Comparison of ENCODE assay signal across 14 cellular contexts in the genomic region with DNA sequence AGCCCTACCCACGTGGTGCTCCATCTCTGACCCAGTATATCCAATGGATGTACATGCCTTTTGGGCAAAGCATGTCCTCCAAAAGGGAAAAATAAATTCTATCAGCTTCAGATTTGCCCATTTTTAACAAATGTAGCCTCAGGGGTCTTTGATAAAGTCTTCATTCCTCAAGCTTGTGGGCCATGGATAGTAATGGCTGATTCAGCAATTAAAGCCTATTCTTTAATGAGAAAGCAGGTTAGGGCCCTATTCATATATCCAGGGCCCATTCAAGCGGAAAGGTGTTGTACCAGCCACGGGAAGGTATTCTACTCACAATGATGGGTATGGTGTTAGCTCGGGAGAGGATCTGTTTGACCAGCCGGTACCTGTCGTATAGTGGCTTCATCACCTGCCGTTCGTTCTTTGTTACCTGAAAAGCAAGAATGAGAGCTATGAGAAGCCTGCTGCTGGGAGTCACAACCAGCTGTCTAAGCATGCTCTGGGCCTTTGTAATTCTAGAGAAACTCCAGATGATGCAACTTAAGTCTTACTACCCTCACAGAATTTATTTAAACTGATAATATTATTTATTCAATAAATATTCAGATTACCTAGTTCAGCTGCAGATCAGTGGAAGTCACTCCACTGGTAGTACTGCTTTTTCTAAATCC. TPM values are rescaled to one million over a fixed set of nuclear protein-coding genes. Genes with fewer than 3 reads are reported as not detected.
DNase-seq lines count a peak whose midpoint lies in the region; ATAC-seq and TF ChIP-seq lines count a peak whose summit lies in the region.
"Had no signal": no experiment of that assay in that cellular context is flagged by ENCODE, and none has a peak within 500 bp of the region (broad histone marks: within the 10 kb centered on the region; RNA-seq: fewer than 3 reads in every experiment).

No MANE protein-coding gene starts in this region.

- H3K4me1 Mint-ChIP-seq in endodermal cell = peaks cover 9% of the 10 kb centered on the region
- peaks cover 14% of the 10 kb centered on the region for H3K4me1 Mint-ChIP-seq in activated CD4-positive, alpha-beta memory T cell treated with anti-CD3 and anti-CD28 coated beads for 36 hours (ENCODE audit: low read depth)

- H3K36me3 Mint-ChIP-seq in endodermal cell (ENCODE audit: low read depth) = no peaks in the 10 kb centered on the region
- H3K36me3 Mint-ChIP-seq in activated CD4-positive, alpha-beta memory T cell treated with anti-CD3 and anti-CD28 coated beads for 36 hours = no peaks in the 10 kb centered on the region
- H3K36me3 Mint-ChIP-seq: natural killer cell treated with Interleukin-12 subunit alpha and Interleukin-12 subunit beta and Interleukin-15 and Interleukin-18, amount 100 ng/mL, for 72 hours had no signal

- H3K4me1 ChIP-seq in HUES64 (ENCODE audit: insufficient read depth, low read length) (peaks cover 21% of the 10 kb centered on the region), endodermal cell (ENCODE audit: control insufficient read depth, insufficient read depth, low read length) (no peaks in the 10 kb centered on the region), gastrocnemius medialis (peaks cover 39 to 40% of the 10 kb centered on the region in 2 donors)

- no peak for TF ChIP-seq POLR2A in gastrocnemius medialis (IDR thresholded peaks at IDR 0.05)

- H3K9ac ChIP-seq in HUES64 (ENCODE audit: low read depth, low read length) (0 out of 2 replicates have a peak overlapping the region, but pooled peaks have one; percentile 29), endodermal cell (ENCODE audit: extremely low read depth, low read length, poor library complexity, severe bottlenecking) (no peak overlapping the region)
- H3K9ac ChIP-seq: BLaER1 treated with 17β-estradiol and CSF1 and Interleukin-3, amounts not matched to agents 10 nM and 100 nM had no signal

- 86% methylated on average over 8 of the region's 8 CpGs for WGBS in HUES64
- WGBS in endodermal cell (ENCODE audit: insufficient coverage in 1 of 2, insufficient read length in 1 of 2), 2 experiments = 88 to 95% methylated on average over 8 of the region's 8 CpGs

- H3K4me3 ChIP-seq in HUES64 (ENCODE audit: low read length) (no peak overlapping the region), endodermal cell (ENCODE audit: low read length) (no peak overlapping the region), gastrocnemius medialis (no peak overlapping the region)
- H3K4me3 ChIP-seq: BLaER1 treated with 17β-estradiol and CSF1 and Interleukin-3, amounts not matched to agents 10 nM and 100 nM; lower lobe of right lung had no signal

- no peak for TF ChIP-seq CTCF in endodermal cell (conservative IDR thresholded peaks at IDR 0.05)
- TF ChIP-seq CTCF in gastrocnemius medialis (IDR thresholded peaks at IDR 0.05 in 4 of 5, conservative IDR thresholded peaks at IDR 0.05 in 1 of 5) = no peak

- H3K27ac Mint-ChIP-seq in endodermal cell = peak overlapping the region; percentile 61
- H3K27ac Mint-ChIP-seq in activated CD4-positive, alpha-beta memory T cell treated with anti-CD3 and anti-CD28 coated beads for 36 hours = no peak overlapping the region
- H3K27ac Mint-ChIP-seq: activated CD4-positive, alpha-beta memory T cell treated with anti-CD3 and anti-CD28 coated beads, Interleukin-2, amount 10 ng/mL, durations not matched to agents 7 days and 5 days; activated T-cell treated with anti-CD3 and anti-CD28 coated beads, Interleukin-2, amount 50 U/mL, for 72 hours had no signal

- peak overlapping the region; percentile 82; the same call in 1 of the 2 replicates for H3K27ac ChIP-seq in HUES64 (ENCODE audit: low read depth, low read length)
- H3K27ac ChIP-seq in endodermal cell (ENCODE audit: low read depth, low read length) = no peak overlapping the region
- H3K27ac ChIP-seq in gastrocnemius medialis = peak overlapping the region; percentile 79 to 90 (median 86)
- H3K27ac ChIP-seq: BLaER1 treated with 17β-estradiol and CSF1 and Interleukin-3, amounts not matched to agents 10 nM and 100 nM; lower lobe of right lung had no signal

- H3K36me3 ChIP-seq in HUES64 (ENCODE audit: insufficient read depth, low read length) (peaks cover 27% of the 10 kb centered on the region), endodermal cell (ENCODE audit: control insufficient read depth, insufficient read depth, low read length) (no peaks in the 10 kb centered on the region), gastrocnemius medialis (peaks cover 0 to 14% of the 10 kb centered on the region in 2 donors)

- no peaks in the 10 kb centered on the region for H3K27me3 Mint-ChIP-seq in endodermal cell (ENCODE audit: insufficient read depth)
- H3K27me3 Mint-ChIP-seq in activated CD4-positive, alpha-beta memory T cell treated with anti-CD3 and anti-CD28 coated beads for 36 hours = no peaks in the 10 kb centered on the region
- H3K27me3 Mint-ChIP-seq: activated CD4-positive, alpha-beta memory T cell treated with anti-CD3 and anti-CD28 coated beads, Interleukin-2, amount 10 ng/mL, durations not matched to agents 7 days and 5 days; natural killer cell treated with Interleukin-12 subunit alpha and Interleukin-12 subunit beta and Interleukin-15 and Interleukin-18, amount 100 ng/mL, for 72 hours had no signal

- H3K9me3 Mint-ChIP-seq in endodermal cell = no peaks in the 10 kb centered on the region
- no peaks in the 10 kb centered on the region for H3K9me3 Mint-ChIP-seq in activated CD4-positive, alpha-beta memory T cell treated with anti-CD3 and anti-CD28 coated beads for 36 hours
- H3K9me3 Mint-ChIP-seq: activated CD4-positive, alpha-beta memory T cell treated with anti-CD3 and anti-CD28 coated beads, Interleukin-2, amount 10 ng/mL, durations not matched to agents 7 days and 5 days; activated T-cell treated with anti-CD3 and anti-CD28 coated beads, Interleukin-2, amount 50 U/mL, for 72 hours; natural killer cell treated with Interleukin-12 subunit alpha and Interleukin-12 subunit beta and Interleukin-15 and Interleukin-18, amount 100 ng/mL, for 72 hours had no signal

- no peak overlapping the region for H3K4me3 Mint-ChIP-seq in endodermal cell
- no peak overlapping the region for H3K4me3 Mint-ChIP-seq in activated CD4-positive, alpha-beta memory T cell treated with anti-CD3 and anti-CD28 coated beads for 36 hours
- H3K4me3 Mint-ChIP-seq: activated CD4-positive, alpha-beta memory T cell treated with anti-CD3 and anti-CD28 coated beads, Interleukin-2, amount 10 ng/mL, durations not matched to agents 7 days and 5 days; activated T-cell treated with anti-CD3 and anti-CD28 coated beads, Interleukin-2, amount 50 U/mL, for 72 hours; natural killer cell treated with Interleukin-12 subunit alpha and Interleukin-12 subunit beta and Interleukin-15 and Interleukin-18, amount 100 ng/mL, for 72 hours had no signal

- H3K27me3 ChIP-seq in HUES64 (ENCODE audit: insufficient read depth, low read length) (no peaks in the 10 kb centered on the region), endodermal cell (ENCODE audit: control insufficient read depth, insufficient read depth, low read length, poor library complexity, severe bottlenecking) (no peaks in the 10 kb centered on the region), gastrocnemius medialis (no peaks in the 10 kb centered on the region)
- H3K27me3 ChIP-seq: BLaER1 treated with 17β-estradiol and CSF1 and Interleukin-3, amounts not matched to agents 10 nM and 100 nM had no signal

- in situ Hi-C loops in gastrocnemius medialis (cut with MboI; ENCODE audit: low sequenced_read_pairs in 4 of 4) = no loop called here

- POLR2A ChIA-PET in activated CD4-positive, alpha-beta memory T cell treated with anti-CD3 and anti-CD28 coated beads for 36 hours (lab: Charles Lee) = no interaction called here

- CTCF ChIA-PET in activated CD4-positive, alpha-beta memory T cell treated with anti-CD3 and anti-CD28 coated beads for 36 hours (lab: Charles Lee) = interaction anchor here (1.0 kb wide), 1 partner anchor 20 kb away, joined by 3 read pairs; no protein-coding TSS in a partner anchor

- intact Hi-C loops in gastrocnemius medialis (cut with DNase I; ENCODE audit: low total_unique reads) (loop anchor here (5.0 kb wide), 1 partner anchor 127 kb away; no protein-coding TSS in a partner anchor), left ventricle myocardium superior (cut with micrococcal nuclease) (no loop called here)
- intact Hi-C loops in activated CD4-positive, alpha-beta memory T cell treated with anti-CD3 and anti-CD28 coated beads for 36 hours (cut with micrococcal nuclease) = no loop called here

- peak; percentile 81 for DNase-seq in NCI-H2107 treated with DMSO at 0.1 percent for 48 hours (lab: John Stamatoyannopoulos, UW; ENCODE audit: unreplicated experiment)
- DNase-seq in endodermal cell = peak; percentile 72
- DNase-seq in gastrocnemius medialis = no peak
- DNase-seq in hypothalamus (lab: John Stamatoyannopoulos, UW) = no peak
- no peak for DNase-seq in left ventricle myocardium superior
- no peak for DNase-seq in midbrain (lab: John Stamatoyannopoulos, UW)
- no peak for DNase-seq in activated CD4-positive, alpha-beta memory T cell treated with anti-CD3 and anti-CD28 coated beads for 36 hours
- DNase-seq: activated CD4-positive, alpha-beta memory T cell treated with anti-CD3 and anti-CD28 coated beads, Interleukin-2, amount 10 ng/mL, durations not matched to agents 7 days and 5 days; activated T-cell treated with anti-CD3 and anti-CD28 coated beads, Interleukin-2, amount 50 U/mL, for 72 hours; lower lobe of right lung; NCI-H2171 had no signal

- H3K9me3 ChIP-seq in HUES64 (ENCODE audit: insufficient read depth, low read depth, low read length) (no peaks in the 10 kb centered on the region), endodermal cell (ENCODE audit: control insufficient read depth, low read length) (no peaks in the 10 kb centered on the region), gastrocnemius medialis (no peaks in the 10 kb centered on the region)
- H3K9me3 ChIP-seq: BLaER1 treated with 17β-estradiol and CSF1 and Interleukin-3, amounts not matched to agents 10 nM and 100 nM; lower lobe of right lung had no signal

- ATAC-seq in gastrocnemius medialis (no peak), left ventricle myocardium superior (no peak)
- ATAC-seq: activated T-cell treated with anti-CD3 and anti-CD28 coated beads, Interleukin-2, amount 50 U/mL, for 72 hours; natural killer cell treated with Interleukin-12 subunit alpha and Interleukin-12 subunit beta and Interleukin-15 and Interleukin-18, amount 100 ng/mL, for 72 hours had no signal

RNA-seq across cellular contexts. Expression of gene NAP1L5, which starts 41.2 kb away (rescaled TPM):
- polyA plus RNA-seq in HUES64 (2013, experiment 1 of 2) = 4.4 TPM
- polyA plus RNA-seq in HUES64 (2013, experiment 2 of 2) = 4.2 TPM
- total RNA-seq in endodermal cell (1 to 10 TPM; 1.2 to 1.5 TPM), gastrocnemius medialis (1 to 10 TPM in 3 of 4 donors, under 1 TPM in 1; 0.20 to 2.9 (median 1.9) TPM), left ventricle myocardium superior (1.6 TPM)
- 9.2 TPM for polyA plus RNA-seq in endodermal cell (2013, experiment 1 of 2)
- polyA plus RNA-seq in endodermal cell (2013, experiment 2 of 2) = 8.8 TPM
- total RNA-seq in activated CD4-positive, alpha-beta memory T cell treated with anti-CD3 and anti-CD28 coated beads for 36 hours = 1 to 10 TPM; 3.7 to 4.8 TPM

Comparison
In these comparisons a context has a peak if more than half of its experiments do, and no peak if none do; other contexts are left out.
1. DNase-seq: peak in NCI-H2107 treated with DMSO at 0.1 percent for 48 hours (single experiment) and endodermal cell (single experiment); none in gastrocnemius medialis (0 of 2), hypothalamus (0 of 51), left ventricle myocardium superior (single experiment), midbrain (single experiment) and activated CD4-positive, alpha-beta memory T cell treated with anti-CD3 and anti-CD28 coated beads for 36 hours (single experiment).